Comparison of ENCODE assay signal across 1 cellular context in genomic region chr12:25248732-25249131, GRCh38.
A peak's percentile ranks its signal among the peaks of the same experiment; 100 is the strongest.
TF ChIP-seq lines count a peak whose summit lies in the region.

No MANE protein-coding gene starts in this region.

TF ChIP-seq in A549, 52 proteins besides CTCF, POLR2A, EP300 and RAD21 (continued from another document):
- peak; percentile 97 for TF ChIP-seq MAFK (IDR thresholded peaks at IDR 0.05; ENCODE audit: partially characterized antibody)
- TF ChIP-seq EHF (CRISPR knock-in tag; IDR thresholded peaks at IDR 0.05), result no peak
- TF ChIP-seq RFX5 (IDR thresholded peaks at IDR 0.05), result no peak
- no peak for TF ChIP-seq CHD2 (IDR thresholded peaks at IDR 0.05; ENCODE audit: low read length, partially characterized antibody)
